ENCODE assay signal across 10 cellular contexts in genomic region chr3:122974764-122975162, GRCh38. TPM values are rescaled to one million over a fixed set of nuclear protein-coding genes. Genes with fewer than 3 reads are reported as not detected.
A peak's percentile ranks its signal among the peaks of the same experiment; 100 is the strongest.
DNase-seq lines count a peak whose midpoint lies in the region; ATAC-seq and TF ChIP-seq lines count a peak whose summit lies in the region.
"Had no signal": no experiment of that assay in that cellular context is flagged by ENCODE, and none has a peak within 500 bp of the region (broad histone marks: within the 10 kb centered on the region; RNA-seq: fewer than 3 reads in every experiment).

No MANE protein-coding gene starts in this region.

- H3K4me1 Mint-ChIP-seq in WTC11 = peaks cover 61% of the 10 kb centered on the region
- H3K4me1 Mint-ChIP-seq in stimulated activated naive CD8-positive, alpha-beta T cell treated with anti-CD3 and anti-CD28 coated beads, Interleukin-15, Interleukin-2, amounts not matched to agents 100 ng/mL and 50 ng/mL, for 24 hours (ENCODE audit: low read depth) = peaks cover 25% of the 10 kb centered on the region

- no peak overlapping the region for H3K4me3 ChIP-seq in heart left ventricle

- POLR2A ChIA-PET in WTC11 (lab: Charles Lee) = interaction anchor here (1.3 kb wide), 1 partner anchor 12 kb away, joined by 3 read pairs; no protein-coding TSS in a partner anchor

- H3K9me3 Mint-ChIP-seq in WTC11 = no peaks in the 10 kb centered on the region
- no peaks in the 10 kb centered on the region for H3K9me3 Mint-ChIP-seq in stimulated activated naive CD8-positive, alpha-beta T cell treated with anti-CD3 and anti-CD28 coated beads, Interleukin-15, Interleukin-2, amounts not matched to agents 100 ng/mL and 50 ng/mL, for 24 hours

- no peaks in the 10 kb centered on the region for H3K27me3 ChIP-seq in heart left ventricle

- H3K27me3 Mint-ChIP-seq in WTC11 (ENCODE audit: low read depth) = no peaks in the 10 kb centered on the region; the same call in 1 of the 2 replicates
- H3K27me3 Mint-ChIP-seq in stimulated activated naive CD8-positive, alpha-beta T cell treated with anti-CD3 and anti-CD28 coated beads, Interleukin-15, Interleukin-2, amounts not matched to agents 100 ng/mL and 50 ng/mL, for 24 hours = no peaks in the 10 kb centered on the region

- no peak for ATAC-seq in WTC11
- ATAC-seq in heart left ventricle = peak; percentile 56 to 82 (median 70)
- ATAC-seq in GM21515 (IDR thresholded peaks at IDR 0.05; ENCODE audit: unreplicated experiment) = no peak
- ATAC-seq: HCT116 had no signal

- no peaks in the 10 kb centered on the region for H3K36me3 ChIP-seq in heart left ventricle

- intact Hi-C loops in heart left ventricle (cut with DNase I) = loop anchor here in 3 of 10 donors (1.0 to 5.0 kb wide), 3 partner anchors 18 to 32 kb away; no protein-coding TSS in a partner anchor

- CTCF ChIA-PET in WTC11 (lab: Charles Lee) = interaction anchor here (0.6 to 1.9 kb wide), 5 partner anchors 10 to 306 kb away, joined by 3 to 8 read pairs (median 3); no protein-coding TSS in a partner anchor

- no peak for TF ChIP-seq POLR2A in heart left ventricle (IDR thresholded peaks at IDR 0.05)

- H3K27ac Mint-ChIP-seq in WTC11 = peak overlapping the region; percentile 53; the same call in 1 of the 2 replicates
- no peak overlapping the region for H3K27ac Mint-ChIP-seq in stimulated activated naive CD8-positive, alpha-beta T cell treated with anti-CD3 and anti-CD28 coated beads, Interleukin-15, Interleukin-2, amounts not matched to agents 100 ng/mL and 50 ng/mL, for 24 hours

- 9 to 26% (median 17%) methylated on average over 2 of the region's 2 CpGs for WGBS in heart left ventricle, 4 donors

- peak overlapping the region; percentile 31 for H3K4me3 Mint-ChIP-seq in WTC11
- H3K4me3 Mint-ChIP-seq in stimulated activated naive CD8-positive, alpha-beta T cell treated with anti-CD3 and anti-CD28 coated beads, Interleukin-15, Interleukin-2, amounts not matched to agents 100 ng/mL and 50 ng/mL, for 24 hours = peak overlapping the region; percentile 12

- H3K27ac ChIP-seq in heart left ventricle = peak overlapping the region; percentile 63 to 98 (median 90)

- peak; percentile 51 for DNase-seq in NK-92 treated with Interleukin-12 subunit alpha and Interleukin-12 subunit beta, amount 100 ng/mL, for 24 hours (lab: John Stamatoyannopoulos, UW)
- DNase-seq in NK-92 (lab: John Stamatoyannopoulos, UW; ENCODE audit: unreplicated experiment) (no peak), WTC11 (ENCODE audit: low spot score) (no peak), heart left ventricle (peak in 4 of 5 donors; percentile 77 to 87 (median 81)), NCI-H2081 (lab: John Stamatoyannopoulos, UW) (no peak), COLO668 (lab: John Stamatoyannopoulos, UW; ENCODE audit: unreplicated experiment) (no peak)

- peaks cover 0 to 89% (median 60%) of the 10 kb centered on the region in 12 donors for H3K4me1 ChIP-seq in heart left ventricle

- no peak for TF ChIP-seq CTCF in WTC11 (IDR thresholded peaks at IDR 0.05)
- no peak for TF ChIP-seq CTCF in heart left ventricle (IDR thresholded peaks at IDR 0.05)

- no peaks in the 10 kb centered on the region for H3K36me3 Mint-ChIP-seq in WTC11
- no peaks in the 10 kb centered on the region for H3K36me3 Mint-ChIP-seq in stimulated activated naive CD8-positive, alpha-beta T cell treated with anti-CD3 and anti-CD28 coated beads, Interleukin-15, Interleukin-2, amounts not matched to agents 100 ng/mL and 50 ng/mL, for 24 hours (ENCODE audit: low read depth)

- no peaks in the 10 kb centered on the region for H3K9me3 ChIP-seq in heart left ventricle

TF ChIP-seq in WTC11, 78 proteins besides CTCF, POLR2A, EP300 and RAD21:
- TF ChIP-seq ZNF416 (CRISPR knock-in tag; IDR thresholded peaks at IDR 0.05) (no peak), FOXJ3 (CRISPR knock-in tag; IDR thresholded peaks at IDR 0.05; ENCODE audit: borderline replicate concordance) (no peak), ZNF425 (CRISPR knock-in tag; conservative IDR thresholded peaks at IDR 0.05) (no peak), ZNF532 (CRISPR knock-in tag; IDR thresholded peaks at IDR 0.05; ENCODE audit: borderline replicate concordance) (no peak), SOX15 (CRISPR knock-in tag; IDR thresholded peaks at IDR 0.05) (no peak), MLX (CRISPR knock-in tag; IDR thresholded peaks at IDR 0.05) (no peak), MXD4 (CRISPR knock-in tag; IDR thresholded peaks at IDR 0.05; ENCODE audit: borderline replicate concordance) (no peak), GTF2I (CRISPR knock-in tag; conservative IDR thresholded peaks at IDR 0.05) (no peak)

RNA-seq across cellular contexts. Expression of gene SEMA5B, which starts 52.8 kb away (rescaled TPM):
- total RNA-seq in WTC11 (2021) (20.4 to 22.0 TPM (median 20.7 TPM) in 3 replicates), heart left ventricle (10 to 100 TPM in 3 of 9 donors, 1 to 10 TPM in 6; 2.2 to 16.7 (median 7.4) TPM)
- 1 to 10 TPM; 3.2 to 5.5 TPM for polyA plus RNA-seq in heart left ventricle
- polyA plus RNA-seq: AG04450 had no signal

Comparison
In these comparisons a context has a peak if more than half of its experiments do, and no peak if none do; other contexts are left out.
1. DNase-seq: peak in NK-92 treated with Interleukin-12 subunit alpha and Interleukin-12 subunit beta, amount 100 ng/mL, for 24 hours (single experiment) and heart left ventricle (4 of 5); none in NK-92 (single experiment), WTC11 (single experiment), NCI-H2081 (0 of 2) and COLO668 (single experiment).
2. ATAC-seq: peak in heart left ventricle (4 of 4); none in WTC11 (single experiment) and GM21515 (single experiment).